In genomic region chr2:131104487-131105155, GRCh38 we compare ENCODE assay signal across 8 cellular contexts. TPM values are rescaled to one million over a fixed set of nuclear protein-coding genes. Genes with fewer than 3 reads are reported as not detected.
A peak's percentile ranks its signal among the peaks of the same experiment; 100 is the strongest.
DNase-seq lines count a peak whose midpoint lies in the region; ATAC-seq and TF ChIP-seq lines count a peak whose summit lies in the region.

No MANE protein-coding gene starts in this region.

- peaks cover 15% of the 10 kb centered on the region for H3K4me1 ChIP-seq in HUES48 (ENCODE audit: control insufficient read depth, insufficient read depth, low read length)
- H3K4me1 ChIP-seq in PC-9 (replicated peaks; ENCODE audit: insufficient read depth): peaks cover 22% of the 10 kb centered on the region
- H3K4me1 ChIP-seq in uterus: peaks cover 0 to 7% of the 10 kb centered on the region in 2 donors

- intact Hi-C loops in PC-9 (cut with micrococcal nuclease; ENCODE audit: unreplicated experiment): loop anchor here (1.0 to 10.0 kb wide), 2 partner anchors 11 to 280 kb away; partner anchors contain the start of gene FAM168B
- intact Hi-C loops in uterus (cut with DNase I; ENCODE audit: low total_unique reads): loop anchor here (10.0 kb wide), 1 partner anchor 740 kb away; no protein-coding TSS in a partner anchor

- H3K27ac Mint-ChIP-seq in osteocyte (ENCODE audit: unreplicated experiment): peak overlapping the region; percentile 97

- peak overlapping the region; percentile 59 for H3K9ac ChIP-seq in HUES48 (ENCODE audit: low read depth, low read length)

- no peaks in the 10 kb centered on the region for H3K27me3 Mint-ChIP-seq in osteocyte (ENCODE audit: unreplicated experiment)

- H3K4me3 Mint-ChIP-seq in osteocyte (ENCODE audit: unreplicated experiment): peak overlapping the region; percentile 99

- peaks cover 44% of the 10 kb centered on the region for H3K79me2 ChIP-seq in PC-9 (ENCODE audit: low read depth)

- H3K36me3 ChIP-seq in HUES48 (ENCODE audit: control insufficient read depth, insufficient read depth, low read length) (no peaks in the 10 kb centered on the region), PC-9 (ENCODE audit: low read depth) (peaks cover 13% of the 10 kb centered on the region), uterus (no peaks in the 10 kb centered on the region)

- POLR2A ChIA-PET in PC-9 (lab: Charles Lee; ENCODE audit: unreplicated experiment): interaction anchor here (0.6 kb wide), 1 partner anchor 267 kb away, joined by 4 read pairs; no protein-coding TSS in a partner anchor

- CTCF ChIA-PET in PC-9 (lab: Charles Lee): interaction anchor here (0.6 kb wide), 2 partner anchors 12 to 388 kb away, joined by 3 to 4 read pairs; no protein-coding TSS in a partner anchor

- peaks cover 18% of the 10 kb centered on the region for H3F3A ChIP-seq in PC-9 (ENCODE audit: insufficient read depth, low read depth)

- no peak for TF ChIP-seq POLR2A in uterus (IDR thresholded peaks at IDR 0.05)

- peaks cover 6% of the 10 kb centered on the region for H3K36me3 Mint-ChIP-seq in osteocyte (ENCODE audit: unreplicated experiment)

- no peaks in the 10 kb centered on the region for H3K9me3 Mint-ChIP-seq in osteocyte (ENCODE audit: unreplicated experiment)

- H3K4me2 ChIP-seq in PC-9: peak overlapping the region; percentile 82

- peak overlapping the region; percentile 85 for H3K27ac ChIP-seq in HUES48 (ENCODE audit: low read depth, low read length)
- H3K27ac ChIP-seq in PC-9: peak overlapping the region; percentile 91
- peak overlapping the region; percentile 79 to 86 for H3K27ac ChIP-seq in uterus

- peak overlapping the region; percentile 90 for H2AFZ ChIP-seq in PC-9

- TF ChIP-seq CTCF in PC-9 (conservative IDR thresholded peaks at IDR 0.05) (no peak; the same call in 1 of the 2 replicates), osteocyte (IDR thresholded peaks at IDR 0.05) (no peak), uterus (IDR thresholded peaks at IDR 0.05) (no peak)

- H3K9me2 ChIP-seq in PC-9 (ENCODE audit: insufficient read depth): no peaks in the 10 kb centered on the region

- no peaks in the 10 kb centered on the region for H3K9me3 ChIP-seq in HUES48 (ENCODE audit: control insufficient read depth, insufficient read depth, low read length)
- no peaks in the 10 kb centered on the region for H3K9me3 ChIP-seq in PC-9 (ENCODE audit: insufficient read depth, low read depth)
- H3K9me3 ChIP-seq in uterus: no peaks in the 10 kb centered on the region

- peak; percentile 62 for DNase-seq in Daoy (ENCODE audit: low read depth)
- DNase-seq in PC-9: peak; percentile 54 to 74
- peak; percentile 81 for DNase-seq in activated effector memory CD4-positive, alpha-beta T cell treated with anti-CD3 and anti-CD28 coated beads, Interleukin-2, amount 50 U/mL, for 16 hours
- peak; percentile 74 for DNase-seq in foreskin melanocyte
- no peak for DNase-seq in osteocyte (ENCODE audit: extremely low spot score, unreplicated experiment)
- peak in 1 of 2 donors; percentile 82 for DNase-seq in uterus

- peaks cover 31% of the 10 kb centered on the region for H4K20me1 ChIP-seq in PC-9 (ENCODE audit: insufficient read depth)

- H3K4me1 Mint-ChIP-seq in osteocyte (ENCODE audit: unreplicated experiment): peaks cover 31% of the 10 kb centered on the region

- ATAC-seq in GM21576 (IDR thresholded peaks at IDR 0.05; ENCODE audit: unreplicated experiment): peak; percentile 79

- H3K4me3 ChIP-seq in HUES48 (ENCODE audit: low read depth, low read length) (peak overlapping the region; percentile 87), PC-9 (peak overlapping the region; percentile 91), uterus (peak overlapping the region; percentile 72 to 76)

- BruUV-seq in PC-9 (replicated peaks; lab: Mats Ljungman, UMichigan): TSS peak; percentile 94

- H3K27me3 ChIP-seq in HUES48 (ENCODE audit: control insufficient read depth, insufficient read depth, low read length): no peaks in the 10 kb centered on the region
- H3K27me3 ChIP-seq in PC-9 (ENCODE audit: insufficient read depth, low read depth): no peaks in the 10 kb centered on the region
- no peaks in the 10 kb centered on the region for H3K27me3 ChIP-seq in uterus

RNA-seq across cellular contexts. Expression of gene PLEKHB2, which starts 0.5 kb away (rescaled TPM):
- total RNA-seq in Daoy (2014; rRNA removed; shearing (Covaris generic)): 70.5 and 91.5 TPM in 2 replicates
- total RNA-seq in PC-9 (2021): 43.7 and 46.2 TPM in 2 replicates
- 53.9 and 54.2 TPM in 2 replicates for total RNA-seq in osteocyte
- 10 to 100 TPM; 11.8 to 58.9 (median 17.9) TPM for total RNA-seq in uterus

RNA-seq across cellular contexts. Expression of gene FAM168B, which starts 11.4 kb away (rescaled TPM):
- total RNA-seq in Daoy (2014; rRNA removed; shearing (Covaris generic)): 82.9 and 101 TPM in 2 replicates
- total RNA-seq in PC-9 (2021): 66.6 and 79.6 TPM in 2 replicates
- 111 and 114 TPM in 2 replicates for total RNA-seq in osteocyte
- 100 to 1,000 TPM in 3 of 4 donors, 10 to 100 TPM in 1; 50.0 to 194 (median 104) TPM for total RNA-seq in uterus
